In the genomic region with DNA sequence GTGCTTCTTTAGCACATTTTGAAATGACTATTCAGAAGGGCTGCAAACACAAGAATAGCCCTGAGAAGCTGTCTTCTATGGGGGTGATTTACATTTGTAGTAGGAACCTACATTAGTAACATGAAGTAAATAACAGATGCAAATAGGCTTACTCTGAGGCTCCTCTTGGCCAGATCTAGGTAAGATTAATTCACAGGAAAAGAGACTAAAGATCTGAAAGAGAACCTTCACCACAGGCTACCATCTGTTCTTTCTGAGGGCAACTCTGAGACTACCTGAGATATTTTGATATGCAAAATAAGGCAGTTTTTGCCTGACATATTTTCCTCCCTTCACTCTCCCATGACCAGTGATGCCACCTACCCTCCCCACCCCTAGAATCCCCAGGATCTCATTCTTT, we compare ENCODE assay signal across 25 cellular contexts.
"Had no signal": no experiment of that assay in that cellular context is flagged by ENCODE, and none has a peak within 500 bp of the region (broad histone marks: within the 10 kb centered on the region; RNA-seq: fewer than 3 reads in every experiment).

No MANE protein-coding gene starts in this region.

- H3K4me1 ChIP-seq: left ventricle myocardium inferior, neural progenitor cell, parathyroid adenoma, right atrium auricular region, right lobe of liver, tibial nerve, upper lobe of left lung, vagina had no signal

- ATAC-seq: natural killer cell; right lobe of liver; stimulated activated memory B cell treated with anti-CD40 and anti-IgM and Interleukin-4, amounts not matched to agents 10 μg/mL and 1 μg/mL and 100 μg/mL, for 72 hours; stimulated activated naive CD8-positive, alpha-beta T cell treated with anti-CD3 and anti-CD28 coated beads, Interleukin-15, amount 100 ng/mL, for 72 hours had no signal

- DNase-seq: islet precursor cell; left ventricle myocardium inferior; mesendoderm; naive B cell; natural killer cell; nephron progenitor cell; occipital lobe; right lobe of liver; stimulated activated CD4-positive, alpha-beta T cell treated with anti-CD3 and anti-CD28 coated beads, Interleukin-1b, Interleukin-23, amount 100 ng/mL, for 48 hours; stimulated activated CD4-positive, alpha-beta T cell treated with anti-CD3 and anti-CD28 coated beads, Interleukin-2, amount 100 ng/mL, for 48 hours; stimulated activated CD4-positive, alpha-beta T cell treated with anti-CD3 and anti-CD28 coated beads, Interleukin-4, amount 100 ng/mL, for 4 hours; stimulated activated CD8-positive, alpha-beta memory T cell treated with anti-CD3 and anti-CD28 coated beads, Interleukin-4, amount 100 ng/mL, for 48 hours; stimulated activated naive CD4-positive, alpha-beta T cell treated with Interleukin-2 at 50 U/mL for 16 hours; stimulated activated naive CD8-positive, alpha-beta T cell treated with anti-CD3 and anti-CD28 coated beads, Interleukin-15, amount 100 ng/mL, for 72 hours; substantia nigra; upper lobe of left lung had no signal

- H3K4me3 ChIP-seq: left ventricle myocardium inferior, lung, neural progenitor cell, right atrium auricular region, right lobe of liver, smooth muscle cell, tibial nerve, upper lobe of left lung, vagina had no signal

- H3K9ac ChIP-seq: neural progenitor cell, parathyroid adenoma had no signal

- H2AFZ ChIP-seq: neural progenitor cell, parathyroid adenoma had no signal

- H3K27me3 ChIP-seq: neural progenitor cell, neutrophil, right atrium auricular region, right lobe of liver, tibial nerve, upper lobe of left lung, vagina had no signal

- H3K36me3 ChIP-seq: left ventricle myocardium inferior, neural progenitor cell, neutrophil, right atrium auricular region, right lobe of liver, tibial nerve, upper lobe of left lung, vagina had no signal

- H3K4me2 ChIP-seq: neural progenitor cell, smooth muscle cell had no signal

- H3K79me2 ChIP-seq: parathyroid adenoma had no signal

- H3K27ac ChIP-seq: left ventricle myocardium inferior, neural progenitor cell, neutrophil, parathyroid adenoma, right atrium auricular region, right lobe of liver, tibial nerve, upper lobe of left lung, vagina had no signal

- H3K9me3 ChIP-seq: neutrophil, right atrium auricular region, right lobe of liver, tibial nerve, upper lobe of left lung, vagina had no signal
